In genomic region chr4:20044936-20045335, GRCh38 we compare ENCODE assay signal across 23 cellular contexts.
"Had no signal": no experiment of that assay in that cellular context is flagged by ENCODE, and none has a peak within 500 bp of the region (broad histone marks: within the 10 kb centered on the region; RNA-seq: fewer than 3 reads in every experiment).

No MANE protein-coding gene starts in this region.

- FAIRE-seq: K562, RCC 7860, TTC549 had no signal

- H3K27ac ChIP-seq: SK-N-MC, VCaP had no signal

- DNase-seq: activated CD4-positive, alpha-beta memory T cell treated with anti-CD3 and anti-CD28 coated beads for 36 hours; activated CD4-positive, alpha-beta T cell treated with anti-CD3 and anti-CD28 coated beads, Interleukin-2, amount 10 ng/mL, durations not matched to agents 7 days and 5 days; activated CD4-positive, CD25-positive, alpha-beta regulatory T cell; activated CD8-positive, alpha-beta memory T cell treated with anti-CD3 and anti-CD28 coated beads for 24 hours; activated effector memory CD4-positive, alpha-beta T cell treated with anti-CD3 and anti-CD28 coated beads, Interleukin-2, amount 50 U/mL, for 16 hours; activated naive CD4-positive, alpha-beta T cell treated with anti-CD3 and anti-CD28 coated beads for 36 hours; activated T-cell treated with anti-CD3 and anti-CD28 coated beads, Interleukin-2, amount 50 U/mL, for 4 hours; caudate nucleus; Karpas-422; NCI-H146; NCI-H187 treated with DMSO at 0.1 percent for 48 hours; NCI-H2171 treated with DMSO at 0.1 percent for 48 hours; NCI-H69; NK-92 treated with Interleukin-12 subunit alpha and Interleukin-12 subunit beta, amount 100 ng/mL, for 24 hours; SIG-M5; T-cell; T-helper 2 cell; T1000 had no signal

- H3K4me3 ChIP-seq: K562, SK-N-MC had no signal

- ATAC-seq: activated T-cell treated with anti-CD3 and anti-CD28 coated beads, Interleukin-2, amount 50 U/mL, for 4 hours; K562; T-cell had no signal
